Comparison of ENCODE assay signal across 3 cellular contexts in the genomic region with DNA sequence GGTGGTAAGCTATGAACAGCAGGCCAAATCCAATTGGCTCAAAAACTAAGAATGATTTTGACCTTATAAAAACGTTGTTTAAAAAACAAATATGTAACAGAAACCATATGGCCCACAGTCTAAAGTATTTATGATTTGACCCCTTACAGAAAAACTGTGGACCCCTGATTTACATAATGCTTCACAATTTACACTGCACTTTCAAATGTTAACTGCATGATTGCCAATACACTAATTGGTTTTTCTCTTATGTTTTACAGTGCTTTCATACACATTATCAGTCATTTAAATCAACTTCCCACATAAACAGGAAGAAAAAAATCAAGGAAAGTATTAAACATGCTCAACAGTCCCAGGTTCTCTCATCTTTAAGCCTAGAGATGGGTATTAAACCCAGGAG.
TF ChIP-seq lines count a peak whose summit lies in the region.

No MANE protein-coding gene starts in this region.

TF ChIP-seq in A549, 52 proteins besides CTCF, POLR2A, EP300 and RAD21:
- no peak for TF ChIP-seq RCOR1 (IDR thresholded peaks at IDR 0.05; ENCODE audit: low read depth, low read length)
- TF ChIP-seq CEBPB (IDR thresholded peaks at IDR 0.05) = no peak
- no peak for TF ChIP-seq POLR2AphosphoS2 (conservative IDR thresholded peaks at IDR 0.05; ENCODE audit: low read length)
- TF ChIP-seq HDAC2 (IDR thresholded peaks at IDR 0.05) = no peak
- TF ChIP-seq JUNB (IDR thresholded peaks at IDR 0.05) = no peak
- TF ChIP-seq JUN (IDR thresholded peaks at IDR 0.05) = no peak
- no peak for TF ChIP-seq SREBF2 (IDR thresholded peaks at IDR 0.05)
- TF ChIP-seq, protein P1, sequence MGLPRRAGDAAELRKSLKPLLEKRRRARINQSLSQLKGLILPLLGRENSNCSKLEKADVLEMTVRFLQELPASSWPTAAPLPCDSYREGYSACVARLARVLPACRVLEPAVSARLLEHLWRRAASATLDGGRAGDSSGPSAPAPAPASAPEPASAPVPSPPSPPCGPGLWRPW (IDR thresholded peaks at IDR 0.05) = no peak
- no peak for TF ChIP-seq NPAS2 (CRISPR knock-in tag; IDR thresholded peaks at IDR 0.05; ENCODE audit: borderline replicate concordance)
- TF ChIP-seq, protein P2, sequence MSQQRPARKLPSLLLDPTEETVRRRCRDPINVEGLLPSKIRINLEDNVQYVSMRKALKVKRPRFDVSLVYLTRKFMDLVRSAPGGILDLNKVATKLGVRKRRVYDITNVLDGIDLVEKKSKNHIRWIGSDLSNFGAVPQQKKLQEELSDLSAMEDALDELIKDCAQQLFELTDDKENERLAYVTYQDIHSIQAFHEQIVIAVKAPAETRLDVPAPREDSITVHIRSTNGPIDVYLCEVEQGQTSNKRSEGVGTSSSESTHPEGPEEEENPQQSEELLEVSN (IDR thresholded peaks at IDR 0.05; ENCODE audit: borderline replicate concordance, low read depth) = no peak
- TF ChIP-seq HOXB13 (CRISPR knock-in tag; IDR thresholded peaks at IDR 0.05; ENCODE audit: low read depth) = no peak
- no peak for TF ChIP-seq KDM1A (IDR thresholded peaks at IDR 0.05; ENCODE audit: low read depth)
- TF ChIP-seq, protein P3, sequence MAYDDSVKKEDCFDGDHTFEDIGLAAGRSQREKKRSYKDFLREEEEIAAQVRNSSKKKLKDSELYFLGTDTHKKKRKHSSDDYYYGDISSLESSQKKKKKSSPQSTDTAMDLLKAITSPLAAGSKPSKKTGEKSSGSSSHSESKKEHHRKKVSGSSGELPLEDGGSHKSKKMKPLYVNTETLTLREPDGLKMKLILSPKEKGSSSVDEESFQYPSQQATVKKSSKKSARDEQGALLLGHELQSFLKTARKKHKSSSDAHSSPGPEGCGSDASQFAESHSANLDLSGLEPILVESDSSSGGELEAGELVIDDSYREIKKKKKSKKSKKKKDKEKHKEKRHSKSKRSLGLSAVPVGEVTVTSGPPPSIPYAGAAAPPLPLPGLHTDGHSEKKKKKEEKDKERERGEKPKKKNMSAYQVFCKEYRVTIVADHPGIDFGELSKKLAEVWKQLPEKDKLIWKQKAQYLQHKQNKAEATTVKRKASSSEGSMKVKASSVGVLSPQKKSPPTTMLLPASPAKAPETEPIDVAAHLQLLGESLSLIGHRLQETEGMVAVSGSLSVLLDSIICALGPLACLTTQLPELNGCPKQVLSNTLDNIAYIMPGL (CRISPR knock-in tag; IDR thresholded peaks at IDR 0.05; ENCODE audit: borderline replicate concordance) = no peak
- TF ChIP-seq MAFK (IDR thresholded peaks at IDR 0.05; ENCODE audit: partially characterized antibody) = no peak
- no peak for TF ChIP-seq EHMT2 (IDR thresholded peaks at IDR 0.05; ENCODE audit: low read depth)
- no peak for TF ChIP-seq HEYL (CRISPR knock-in tag; IDR thresholded peaks at IDR 0.05)
- TF ChIP-seq MYC (IDR thresholded peaks at IDR 0.05; ENCODE audit: borderline replicate concordance, low read length) = no peak

TF ChIP-seq in HEK293, 187 proteins besides CTCF, POLR2A, EP300 and RAD21 (continues in another document):
- TF ChIP-seq ZNF157 (tag by site-specific recombination; IDR thresholded peaks at IDR 0.05) (no peak), ZNF10 (tag by site-specific recombination; IDR thresholded peaks at IDR 0.05) (no peak), ZNF658 (tag by site-specific recombination; IDR thresholded peaks at IDR 0.05) (no peak), MZF1 (tag by site-specific recombination; IDR thresholded peaks at IDR 0.05; ENCODE audit: borderline replicate concordance) (no peak), ZBTB48 (tag by site-specific recombination; IDR thresholded peaks at IDR 0.05) (no peak), ZNF169 (tag by site-specific recombination; IDR thresholded peaks at IDR 0.05) (no peak), ZNF404 (tag by site-specific recombination; IDR thresholded peaks at IDR 0.05) (no peak), ZNF560 (tag by site-specific recombination; IDR thresholded peaks at IDR 0.05; ENCODE audit: borderline replicate concordance) (no peak), KLF10 (tag by site-specific recombination; IDR thresholded peaks at IDR 0.05) (peak; percentile 14; the same call in 1 of the 2 replicates), ZNF23 (tag by site-specific recombination; IDR thresholded peaks at IDR 0.05; ENCODE audit: borderline replicate concordance) (no peak), ZNF514 (tag by site-specific recombination; IDR thresholded peaks at IDR 0.05) (no peak), SCRT1 (tag by site-specific recombination; IDR thresholded peaks at IDR 0.05; ENCODE audit: borderline replicate concordance) (no peak), ZBTB17 (tag by site-specific recombination; IDR thresholded peaks at IDR 0.05) (no peak), ZSCAN23 (tag by site-specific recombination; IDR thresholded peaks at IDR 0.05) (no peak), ZNF37A (tag by site-specific recombination; IDR thresholded peaks at IDR 0.05) (no peak), ZNF366 (tag by site-specific recombination; conservative IDR thresholded peaks at IDR 0.05) (no peak), ZNF670 (tag by site-specific recombination; IDR thresholded peaks at IDR 0.05; ENCODE audit: low read depth) (no peak), ZIC2 (tag by site-specific recombination; IDR thresholded peaks at IDR 0.05) (no peak), ZNF211 (tag by site-specific recombination; IDR thresholded peaks at IDR 0.05; ENCODE audit: low read depth) (no peak), BCL11A (tag by site-specific recombination; IDR thresholded peaks at IDR 0.05; ENCODE audit: low read depth) (no peak; the same call in 1 of the 2 replicates), SCRT2 (tag by site-specific recombination; IDR thresholded peaks at IDR 0.05) (no peak), ZNF610 (tag by site-specific recombination; IDR thresholded peaks at IDR 0.05; ENCODE audit: borderline replicate concordance) (no peak), ZNF544 (tag by site-specific recombination; IDR thresholded peaks at IDR 0.05) (no peak)
- TF ChIP-seq, protein P4, sequence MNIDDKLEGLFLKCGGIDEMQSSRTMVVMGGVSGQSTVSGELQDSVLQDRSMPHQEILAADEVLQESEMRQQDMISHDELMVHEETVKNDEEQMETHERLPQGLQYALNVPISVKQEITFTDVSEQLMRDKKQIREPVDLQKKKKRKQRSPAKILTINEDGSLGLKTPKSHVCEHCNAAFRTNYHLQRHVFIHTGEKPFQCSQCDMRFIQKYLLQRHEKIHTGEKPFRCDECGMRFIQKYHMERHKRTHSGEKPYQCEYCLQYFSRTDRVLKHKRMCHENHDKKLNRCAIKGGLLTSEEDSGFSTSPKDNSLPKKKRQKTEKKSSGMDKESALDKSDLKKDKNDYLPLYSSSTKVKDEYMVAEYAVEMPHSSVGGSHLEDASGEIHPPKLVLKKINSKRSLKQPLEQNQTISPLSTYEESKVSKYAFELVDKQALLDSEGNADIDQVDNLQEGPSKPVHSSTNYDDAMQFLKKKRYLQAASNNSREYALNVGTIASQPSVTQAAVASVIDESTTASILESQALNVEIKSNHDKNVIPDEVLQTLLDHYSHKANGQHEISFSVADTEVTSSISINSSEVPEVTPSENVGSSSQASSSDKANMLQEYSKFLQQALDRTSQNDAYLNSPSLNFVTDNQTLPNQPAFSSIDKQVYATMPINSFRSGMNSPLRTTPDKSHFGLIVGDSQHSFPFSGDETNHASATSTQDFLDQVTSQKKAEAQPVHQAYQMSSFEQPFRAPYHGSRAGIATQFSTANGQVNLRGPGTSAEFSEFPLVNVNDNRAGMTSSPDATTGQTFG (tag by site-specific recombination; IDR thresholded peaks at IDR 0.05; ENCODE audit: borderline replicate concordance) = no peak
- TF ChIP-seq, protein P5, sequence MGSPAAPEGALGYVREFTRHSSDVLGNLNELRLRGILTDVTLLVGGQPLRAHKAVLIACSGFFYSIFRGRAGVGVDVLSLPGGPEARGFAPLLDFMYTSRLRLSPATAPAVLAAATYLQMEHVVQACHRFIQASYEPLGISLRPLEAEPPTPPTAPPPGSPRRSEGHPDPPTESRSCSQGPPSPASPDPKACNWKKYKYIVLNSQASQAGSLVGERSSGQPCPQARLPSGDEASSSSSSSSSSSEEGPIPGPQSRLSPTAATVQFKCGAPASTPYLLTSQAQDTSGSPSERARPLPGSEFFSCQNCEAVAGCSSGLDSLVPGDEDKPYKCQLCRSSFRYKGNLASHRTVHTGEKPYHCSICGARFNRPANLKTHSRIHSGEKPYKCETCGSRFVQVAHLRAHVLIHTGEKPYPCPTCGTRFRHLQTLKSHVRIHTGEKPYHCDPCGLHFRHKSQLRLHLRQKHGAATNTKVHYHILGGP (tag by site-specific recombination; IDR thresholded peaks at IDR 0.05) = no peak

TF ChIP-seq in endothelial cell of umbilical vein, 7 proteins besides CTCF, POLR2A, EP300 and RAD21:
- no peak for TF ChIP-seq POLR2AphosphoS5 (IDR thresholded peaks at IDR 0.05; ENCODE audit: insufficient read depth, low read depth, low read length)
- no peak for TF ChIP-seq EZH2 (IDR thresholded peaks at IDR 0.05; ENCODE audit: borderline replicate concordance, low read depth, low read length, severe bottlenecking)
- TF ChIP-seq JUN (IDR thresholded peaks at IDR 0.05; ENCODE audit: borderline replicate concordance, insufficient read depth, insufficient read length, low read depth) = no peak
- TF ChIP-seq, protein P6, sequence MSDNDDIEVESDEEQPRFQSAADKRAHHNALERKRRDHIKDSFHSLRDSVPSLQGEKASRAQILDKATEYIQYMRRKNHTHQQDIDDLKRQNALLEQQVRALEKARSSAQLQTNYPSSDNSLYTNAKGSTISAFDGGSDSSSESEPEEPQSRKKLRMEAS (IDR thresholded peaks at IDR 0.05; ENCODE audit: insufficient read depth, insufficient read length) = no peak
- no peak for TF ChIP-seq MYC (IDR thresholded peaks at IDR 0.05; ENCODE audit: low read depth, low read length)
- TF ChIP-seq FOS (IDR thresholded peaks at IDR 0.05; ENCODE audit: borderline replicate concordance, insufficient read depth, low read length) = no peak
- TF ChIP-seq GATA2 (IDR thresholded peaks at IDR 0.05; ENCODE audit: insufficient read depth, insufficient read length, low read depth, low read length) = no peak
